ENCODE assay signal across 8 cellular contexts in the genomic region with DNA sequence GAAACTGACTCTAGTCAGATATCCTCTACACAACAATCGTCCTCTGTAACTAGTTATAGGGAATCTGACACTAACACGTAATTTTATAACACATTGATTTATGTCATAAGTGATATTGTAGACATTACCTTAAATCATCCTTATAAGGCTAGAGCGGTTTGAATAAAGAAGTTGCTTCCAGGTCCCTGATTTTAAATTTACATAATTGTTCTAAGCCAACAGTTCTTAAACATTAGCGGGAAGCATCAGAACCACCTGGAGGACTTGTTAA. TPM values are rescaled to one million over a fixed set of nuclear protein-coding genes. Genes with fewer than 3 reads are reported as not detected.
DNase-seq lines count a peak whose midpoint lies in the region; ATAC-seq and TF ChIP-seq lines count a peak whose summit lies in the region.

No MANE protein-coding gene starts in this region.

- no peaks in the 10 kb centered on the region for H3K9me2 ChIP-seq in PC-3 (replicated peaks; ENCODE audit: low read length)

- ATAC-seq in PC-3 (no peak), psoas muscle (no peak), HG03039 (IDR thresholded peaks at IDR 0.05; ENCODE audit: unreplicated experiment) (no peak), GM18520 (IDR thresholded peaks at IDR 0.05; ENCODE audit: unreplicated experiment) (no peak), HG03439 (IDR thresholded peaks at IDR 0.05; ENCODE audit: unreplicated experiment) (no peak)

- intact Hi-C loops in PC-3 (cut with micrococcal nuclease): loop anchor here (1.0 kb wide), 1 partner anchor 334 kb away; no protein-coding TSS in a partner anchor
- intact Hi-C loops in esophagus squamous epithelium (cut with DNase I): no loop called here
- intact Hi-C loops in psoas muscle (cut with DNase I): no loop called here

- H3F3A ChIP-seq in PC-3 (ENCODE audit: low read length, unreplicated experiment): no peaks in the 10 kb centered on the region

- H3K27ac ChIP-seq in PC-3 (ENCODE audit: low read length) (no peak overlapping the region), esophagus squamous epithelium (peak overlapping the region; percentile 94 to 96 (median 96)), psoas muscle (peak overlapping the region; percentile 93)

- peak overlapping the region; percentile 90 for H3K9ac ChIP-seq in PC-3 (ENCODE audit: low read length)

- peak overlapping the region; percentile 81 for H3K4me2 ChIP-seq in PC-3 (ENCODE audit: low read length)

- WGBS in esophagus squamous epithelium, 2 donors: 28 to 36% methylated on average over 4 of the region's 4 CpGs
- 29 to 35% (median 32%) methylated on average over 4 of the region's 4 CpGs for WGBS in psoas muscle, 3 donors

- peak overlapping the region; percentile 96 for H2AFZ ChIP-seq in PC-3 (ENCODE audit: low read length)

- no TSS peak for BruUV-seq in PC-3 (replicated peaks; lab: Mats Ljungman, UMichigan)

- DNase-seq in GM12864 (ENCODE audit: low read depth) (no peak), PC-3 (no peak), esophagus squamous epithelium (lab: John Stamatoyannopoulos, UW) (no peak), psoas muscle (no peak), NK-92 (lab: John Stamatoyannopoulos, UW; ENCODE audit: unreplicated experiment) (no peak)

- no peak for TF ChIP-seq POLR2A in esophagus squamous epithelium (IDR thresholded peaks at IDR 0.05)

- no peaks in the 10 kb centered on the region for H3K27me3 ChIP-seq in PC-3 (ENCODE audit: low read length)
- no peaks in the 10 kb centered on the region for H3K27me3 ChIP-seq in esophagus squamous epithelium
- H3K27me3 ChIP-seq in psoas muscle (ENCODE audit: insufficient read depth in 3 of 3, low read length in 2 of 3): no peaks in the 10 kb centered on the region

- H3K36me3 ChIP-seq in PC-3 (ENCODE audit: low read depth, low read length): no peaks in the 10 kb centered on the region
- H3K36me3 ChIP-seq in esophagus squamous epithelium: no peaks in the 10 kb centered on the region
- peaks cover 0 to 3% of the 10 kb centered on the region in 2 donors for H3K36me3 ChIP-seq in psoas muscle (ENCODE audit: insufficient read depth in 1 of 2, low read depth in 1 of 2)

- TF ChIP-seq CTCF in GM12864 (IDR thresholded peaks at IDR 0.05; ENCODE audit: low read depth, low read length, missing control alignments): no peak
- no peak for TF ChIP-seq CTCF in PC-3 (conservative IDR thresholded peaks at IDR 0.05; ENCODE audit: low read depth, low read length)
- no peak for TF ChIP-seq CTCF in esophagus squamous epithelium (IDR thresholded peaks at IDR 0.05)
- TF ChIP-seq CTCF in psoas muscle (IDR thresholded peaks at IDR 0.05): no peak

- POLR2A ChIA-PET in PC-3 (lab: Charles Lee; ENCODE audit: unreplicated experiment): no interaction called here

- H3K4me3 ChIP-seq in GM12864 (ENCODE audit: low read depth, low read length): peak overlapping the region; percentile 86; the same call in 1 of the 2 replicates
- H3K4me3 ChIP-seq in PC-3 (ENCODE audit: low read length): peak overlapping the region; percentile 96
- H3K4me3 ChIP-seq in esophagus squamous epithelium: peak overlapping the region in 3 of 4 donors; percentile 75 to 96 (median 89)
- H3K4me3 ChIP-seq in psoas muscle: peak overlapping the region; percentile 93

- peaks cover 6% of the 10 kb centered on the region for H4K20me1 ChIP-seq in PC-3 (ENCODE audit: low read length)

- H3K4me1 ChIP-seq in PC-3 (ENCODE audit: insufficient read depth, low read length) (peaks cover 48% of the 10 kb centered on the region), esophagus squamous epithelium (peaks cover 15 to 76% (median 34%) of the 10 kb centered on the region in 3 donors), psoas muscle (peaks cover 51% of the 10 kb centered on the region)

- peaks cover 61% of the 10 kb centered on the region for H3K79me2 ChIP-seq in PC-3 (ENCODE audit: low read length)

- CTCF ChIA-PET in PC-3 (lab: Charles Lee): no interaction called here

- H3K9me3 ChIP-seq in PC-3 (ENCODE audit: low read length) (no peaks in the 10 kb centered on the region), esophagus squamous epithelium (no peaks in the 10 kb centered on the region), psoas muscle (no peaks in the 10 kb centered on the region)

RNA-seq across cellular contexts. Expression of gene CILK1, which starts 0.7 kb away (rescaled TPM):
- total RNA-seq in PC-3 (2014; rRNA removed) (8.5 and 9.7 TPM in 2 replicates), esophagus squamous epithelium (10 to 100 TPM; 11.9 to 18.9 (median 15.8) TPM), psoas muscle (1 to 10 TPM; 3.0 to 4.3 (median 3.6) TPM)
- polyA plus RNA-seq in psoas muscle: 1 to 10 TPM in 2 of 3 donors, under 1 TPM in 1; 0.49 to 5.5 (median 2.1) TPM

RNA-seq across cellular contexts. Expression of gene FBXO9, which starts 2.9 kb away (rescaled TPM):
- total RNA-seq in PC-3 (2014; rRNA removed): 30.3 and 54.6 TPM in 2 replicates
- total RNA-seq in esophagus squamous epithelium: 10 to 100 TPM; 28.8 to 61.4 (median 48.8) TPM
- total RNA-seq in psoas muscle: 10 to 100 TPM; 34.6 to 74.2 (median 46.0) TPM
- polyA plus RNA-seq in psoas muscle: 10 to 100 TPM; 23.2 to 49.8 (median 29.8) TPM
